In genomic region chr12:112782250-112782649, GRCh38 we compare ENCODE assay signal across 29 cellular contexts. TPM values are rescaled to one million over a fixed set of nuclear protein-coding genes. Genes with fewer than 3 reads are reported as not detected.
"Had no signal": no experiment of that assay in that cellular context is flagged by ENCODE, and none has a peak within 500 bp of the region (broad histone marks: within the 10 kb centered on the region; RNA-seq: fewer than 3 reads in every experiment).

No MANE protein-coding gene starts in this region.

- H3K4me1 ChIP-seq: stomach, suprapubic skin, testis, thyroid gland, tibial artery, tibial nerve, transverse colon, upper lobe of left lung, upper lobe of right lung, uterus, vagina had no signal

- H3K36me3 ChIP-seq: stomach, suprapubic skin, thoracic aorta, thyroid gland, tibial artery, tibial nerve, transverse colon, upper lobe of left lung, upper lobe of right lung, uterus, vagina had no signal

- H3K27me3 ChIP-seq: testis, thyroid gland, tibial artery, tibial nerve, upper lobe of left lung, upper lobe of right lung, uterus, vagina had no signal

- ATAC-seq: stimulated activated effector memory CD8-positive, alpha-beta T cell treated with anti-CD3 and anti-CD28 coated beads, Interleukin-12 subunit alpha, Interleukin-12 subunit beta, amount 100 ng/mL, for 72 hours; stimulated activated memory B cell treated with anti-CD40 and anti-IgM and Interleukin-4, amounts not matched to agents 10 μg/mL and 1 μg/mL and 100 μg/mL, for 72 hours; stimulated activated naive B cell treated with anti-CD40 and anti-IgM and Interleukin-4, amounts not matched to agents 10 μg/mL and 1 μg/mL and 100 μg/mL, for 72 hours; stimulated activated naive CD8-positive, alpha-beta T cell treated with anti-CD3 and anti-CD28 coated beads, Interleukin-15, amount 100 ng/mL, for 72 hours; stimulated activated naive CD8-positive, alpha-beta T cell treated with anti-CD3 and anti-CD28 coated beads, Interleukin-15, Interleukin-2, amounts not matched to agents 100 U/mL and 50 U/mL, for 24 hours; upper lobe of right lung had no signal

- H3K9me3 ChIP-seq: stomach, suprapubic skin, testis, thoracic aorta, thyroid gland, transverse colon, upper lobe of left lung, upper lobe of right lung, uterus, vagina had no signal

- FAIRE-seq: urothelium cell line had no signal

- H3K27ac ChIP-seq: stomach, suprapubic skin, testis, thoracic aorta, thyroid gland, tibial artery, tibial nerve, transverse colon, upper lobe of left lung, upper lobe of right lung, uterus, vagina had no signal

- DNase-seq: stimulated activated CD4-positive, alpha-beta T cell treated with anti-CD3 and anti-CD28 coated beads, Interleukin-2, amount 100 ng/mL, for 48 hours; stimulated activated CD4-positive, alpha-beta T cell treated with anti-CD3 and anti-CD28 coated beads, Interleukin-4, amount 100 ng/mL, for 1 hour; stimulated activated CD4-positive, alpha-beta T cell treated with anti-CD3 and anti-CD28 coated beads, Interleukin-4, amount 100 ng/mL, for 24 hours; stimulated activated CD4-positive, alpha-beta T cell treated with anti-CD3 and anti-CD28 coated beads, Interleukin-4, amount 100 ng/mL, for 4 hours; stimulated activated CD8-positive, alpha-beta memory T cell treated with anti-CD3 and anti-CD28 coated beads, Interleukin-4, amount 100 ng/mL, for 48 hours; stimulated activated naive B cell treated with anti-CD40 and anti-IgM and Interleukin-4, amounts not matched to agents 10 μg/mL and 1 μg/mL and 100 μg/mL, for 72 hours; stimulated activated naive CD4-positive, alpha-beta T cell; stimulated activated naive CD4-positive, alpha-beta T cell treated with Interleukin-2 at 50 U/mL for 16 hours; stimulated activated naive CD8-positive, alpha-beta T cell treated with anti-CD3 and anti-CD28 coated beads, Interleukin-15, amount 100 ng/mL, for 72 hours; stimulated activated naive CD8-positive, alpha-beta T cell treated with anti-CD3 and anti-CD28 coated beads, Interleukin-15, Interleukin-2, amounts not matched to agents 100 U/mL and 50 U/mL, for 24 hours; stomach; substantia nigra; testis; thyroid gland; tibial artery; transverse colon; trophoblast cell; upper lobe of left lung; upper lobe of right lung; uterus had no signal

- H3K4me3 ChIP-seq: stomach, suprapubic skin, testis, thoracic aorta, thyroid gland, tibial artery, tibial nerve, transverse colon, upper lobe of left lung, upper lobe of right lung, uterus, vagina had no signal

RNA-seq across cellular contexts. Expression of gene RPH3A, which starts 9.3 kb away (rescaled TPM):
- total RNA-seq: stomach, subcutaneous adipose tissue, suprapubic skin, thoracic aorta, thyroid gland, tibial nerve, ureter had no signal
- polyA plus RNA-seq: stomach had no signal
